In the genomic region with DNA sequence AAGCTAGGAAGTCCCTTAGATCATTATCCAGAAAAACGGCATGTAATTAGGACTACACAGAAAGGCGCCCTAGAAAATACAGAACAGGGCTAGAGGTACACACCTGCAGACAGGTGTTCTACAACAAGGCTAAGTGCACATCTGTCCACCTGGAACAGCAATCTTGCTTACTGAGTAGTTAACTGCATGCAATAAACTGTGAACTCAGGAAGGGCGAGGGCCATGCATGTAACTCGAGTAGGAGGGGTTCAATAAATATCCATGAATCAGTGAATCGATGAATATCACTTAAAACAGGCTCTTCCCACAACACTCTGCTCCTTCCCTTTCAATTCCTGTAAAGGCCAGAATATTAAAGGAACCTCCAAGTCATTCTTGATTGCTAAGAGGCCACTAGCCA, we compare ENCODE assay signal across 14 cellular contexts. TPM values are rescaled to one million over a fixed set of nuclear protein-coding genes. Genes with fewer than 3 reads are reported as not detected.
A peak's percentile ranks its signal among the peaks of the same experiment; 100 is the strongest.
DNase-seq lines count a peak whose midpoint lies in the region; ATAC-seq and TF ChIP-seq lines count a peak whose summit lies in the region.
"Had no signal": no experiment of that assay in that cellular context is flagged by ENCODE, and none has a peak within 500 bp of the region (broad histone marks: within the 10 kb centered on the region; RNA-seq: fewer than 3 reads in every experiment).

No MANE protein-coding gene starts in this region.

- CTCF ChIA-PET in IMR-90 (lab: Yijun Ruan, JAX), result interaction anchor here (1.2 kb wide), 1 partner anchor 22 kb away, joined by 4 read pairs; the partner anchor contains the start of gene FAM171A1

- H3K4me3 ChIP-seq in IMR-90 (ENCODE audit: insufficient read depth, low read depth, low read length), result no peak overlapping the region
- H3K4me3 ChIP-seq in lower lobe of right lung, result peak overlapping the region; percentile 24
- H3K4me3 ChIP-seq in spleen, result peak overlapping the region in 5 of 8 donors; percentile 2 to 53 (median 25)
- H3K4me3 ChIP-seq: lung, thyroid gland had no signal

- no peak overlapping the region for H3K9ac ChIP-seq in IMR-90 (ENCODE audit: low read depth, low read length)

- no peak for TF ChIP-seq CTCF in IMR-90 (conservative IDR thresholded peaks at IDR 0.05; ENCODE audit: low read depth, low read length)
- no peak for TF ChIP-seq CTCF in lower lobe of right lung (IDR thresholded peaks at IDR 0.05)
- no peak for TF ChIP-seq CTCF in spleen (IDR thresholded peaks at IDR 0.05 in 8 of 11, conservative IDR thresholded peaks at IDR 0.05 in 3 of 11)

- peak overlapping the region; percentile 77 for H3K4me2 ChIP-seq in IMR-90 (ENCODE audit: low read depth, low read length)

- in situ Hi-C loops in IMR-90 (cut with MboI; ENCODE audit: low sequenced_read_pairs), result no loop called here

- peaks cover 3% of the 10 kb centered on the region for H3K9me1 ChIP-seq in IMR-90 (ENCODE audit: insufficient read depth, low read length)

- H4K91ac ChIP-seq in IMR-90 (ENCODE audit: insufficient read depth, low read depth, low read length), result no peak overlapping the region

- POLR2A ChIA-PET in IMR-90 (lab: Charles Lee; ENCODE audit: unreplicated experiment), result no interaction called here

- H2AK9ac ChIP-seq in IMR-90 (replicated peaks; ENCODE audit: low read depth, low read length, poor library complexity), result no peak overlapping the region

- 0 out of 2 replicates have a peak, but pooled peaks cover 2% of the 10 kb centered on the region for H3K27me3 ChIP-seq in IMR-90 (ENCODE audit: control insufficient read depth, insufficient read depth, low read length)
- no peaks in the 10 kb centered on the region for H3K27me3 ChIP-seq in lower lobe of right lung (ENCODE audit: low read depth)
- peaks cover 0 to 5% (median 0%) of the 10 kb centered on the region in 7 donors for H3K27me3 ChIP-seq in spleen (replicated peaks in 1 of 7)
- H3K27me3 ChIP-seq: brain microvascular endothelial cell, thyroid gland had no signal

- H3K23ac ChIP-seq in IMR-90 (ENCODE audit: low read depth, low read length), result no peak overlapping the region

- no peak for TF ChIP-seq POLR2A in IMR-90 (IDR thresholded peaks at IDR 0.05; ENCODE audit: low read depth, low read length)
- no peak for TF ChIP-seq POLR2A in spleen (IDR thresholded peaks at IDR 0.05)

- H3K27ac ChIP-seq in IMR-90 (ENCODE audit: insufficient read depth, low read length), result no peak overlapping the region
- H3K27ac ChIP-seq in caudate nucleus (ENCODE audit: low read depth, low read length), result peak overlapping the region; percentile 31
- H3K27ac ChIP-seq in lower lobe of right lung, result no peak overlapping the region
- peak overlapping the region in 2 of 8 donors; percentile 0 to 33 for H3K27ac ChIP-seq in spleen
- H3K27ac ChIP-seq: brain microvascular endothelial cell, C4-2B, neutrophil, thyroid gland had no signal

- no peaks in the 10 kb centered on the region for H3K36me3 ChIP-seq in IMR-90 (ENCODE audit: control insufficient read depth, insufficient read depth, low read length)
- H3K36me3 ChIP-seq in lower lobe of right lung, result no peaks in the 10 kb centered on the region
- no peaks in the 10 kb centered on the region for H3K36me3 ChIP-seq in spleen
- H3K36me3 ChIP-seq: brain microvascular endothelial cell, neutrophil, thyroid gland had no signal

- TF ChIP-seq RAD21 in IMR-90 (IDR thresholded peaks at IDR 0.05; ENCODE audit: low read length), result no peak

- H4K20me1 ChIP-seq in IMR-90 (ENCODE audit: insufficient read depth, low read length), result peaks cover 18% of the 10 kb centered on the region; the same call in 1 of the 2 replicates

- intact Hi-C loops in IMR-90 (cut with micrococcal nuclease) (no loop called here), lower lobe of right lung (cut with DNase I) (no loop called here), spleen (cut with DNase I; ENCODE audit: low total_unique reads) (no loop called here)

- no peak overlapping the region for H3K56ac ChIP-seq in IMR-90 (ENCODE audit: extremely low read depth, insufficient read depth, low read length)

- H3K4ac ChIP-seq in IMR-90 (ENCODE audit: low read depth, low read length), result no peak overlapping the region

- H2BK20ac ChIP-seq in IMR-90 (ENCODE audit: low read depth, low read length), result no peak overlapping the region

- H3K4me1 ChIP-seq in IMR-90 (ENCODE audit: control insufficient read depth, insufficient read depth, low read length) (peaks cover 1% of the 10 kb centered on the region; the same call in 1 of the 2 replicates), lower lobe of right lung (peaks cover 11% of the 10 kb centered on the region), spleen (peaks cover 0 to 9% (median 6%) of the 10 kb centered on the region in 6 donors)

- H2BK120ac ChIP-seq in IMR-90 (ENCODE audit: low read depth, low read length), result no peak overlapping the region

- no peak overlapping the region for H4K5ac ChIP-seq in IMR-90 (ENCODE audit: low read depth, low read length)

- DNase-seq in IMR-90, result no peak
- no peak for DNase-seq in caudate nucleus (lab: John Stamatoyannopoulos, UW)
- DNase-seq in lower lobe of right lung, result no peak
- DNase-seq in spleen, result no peak
- no peak for DNase-seq in kidney tubule cell (ENCODE audit: low spot score)
- DNase-seq: brain microvascular endothelial cell, NCI-H2171, thyroid gland had no signal

- dilution Hi-C loops in IMR-90 (cut with HindIII; ENCODE audit: low sequenced_read_pairs, unreplicated experiment), result no loop called here

- ATAC-seq in IMR-90 (ENCODE audit: low read depth) (no peak), lower lobe of right lung (no peak), HG03139 (IDR thresholded peaks at IDR 0.05; ENCODE audit: unreplicated experiment) (no peak), GM21423 (IDR thresholded peaks at IDR 0.05; ENCODE audit: unreplicated experiment) (no peak)
- ATAC-seq: SK-N-SH treated with all-trans-retinoic acid at 6 μM for 48 hours had no signal

- no TSS peak for BruUV-seq in IMR-90 (replicated peaks; lab: Mats Ljungman, UMichigan)

- no peak overlapping the region for H2BK5ac ChIP-seq in IMR-90 (ENCODE audit: low read depth, low read length, poor library complexity, severe bottlenecking)

- no peak overlapping the region for H2AFZ ChIP-seq in IMR-90 (replicated peaks; ENCODE audit: low read length, poor library complexity)

- peaks cover 15 to 50% of the 10 kb centered on the region in 2 experiments; a peak in 2 of 4 replicates for H3K79me1 ChIP-seq in IMR-90 (ENCODE audit: low read depth in 1 of 2, low read length in 2 of 2)

- no peak overlapping the region for H2BK15ac ChIP-seq in IMR-90 (ENCODE audit: low read depth, low read length)

- no peaks in the 10 kb centered on the region for H3K9me3 ChIP-seq in IMR-90 (ENCODE audit: control insufficient read depth, insufficient read depth, low read length)
- H3K9me3 ChIP-seq in lower lobe of right lung, result no peaks in the 10 kb centered on the region
- no peaks in the 10 kb centered on the region for H3K9me3 ChIP-seq in spleen
- H3K9me3 ChIP-seq: neutrophil, thyroid gland had no signal

- no peak overlapping the region for H3K14ac ChIP-seq in IMR-90 (replicated peaks; ENCODE audit: low read depth, low read length)

- no peak overlapping the region for H4K8ac ChIP-seq in IMR-90 (ENCODE audit: low read depth in 2 of 2, low read length in 2 of 2)

- 83% methylated on average over 1 of the region's 5 CpGs; no CpG with 5 or more reads in 1 of the 2 experiments for WGBS in IMR-90 (ENCODE audit: extremely low coverage in 2 of 2, insufficient read length in 1 of 2), 2 experiments
- 53 to 69% (median 66%) methylated on average over 5 of the region's 5 CpGs for WGBS in spleen, 5 donors

- no peak overlapping the region for H2AK5ac ChIP-seq in IMR-90 (ENCODE audit: low read depth, low read length)

- no peak overlapping the region for H3K18ac ChIP-seq in IMR-90 (ENCODE audit: low read depth, low read length)

TF ChIP-seq in IMR-90, 13 proteins besides CTCF, POLR2A, EP300 and RAD21:
- TF ChIP-seq MXI1 (IDR thresholded peaks at IDR 0.05; ENCODE audit: borderline replicate concordance, low read depth, low read length) (no peak), MAFK (IDR thresholded peaks at IDR 0.05; ENCODE audit: low read depth, low read length) (no peak), BHLHE40 (IDR thresholded peaks at IDR 0.05; ENCODE audit: low read depth, low read length) (no peak), SMC3 (IDR thresholded peaks at IDR 0.05; ENCODE audit: low read depth, low read length) (no peak), RCOR1 (IDR thresholded peaks at IDR 0.05; ENCODE audit: insufficient replicate concordance, low read length) (no peak), MAZ (IDR thresholded peaks at IDR 0.05; ENCODE audit: borderline replicate concordance, low read depth, low read length) (no peak), CHD1 (IDR thresholded peaks at IDR 0.05; ENCODE audit: low read depth, low read length) (no peak), NFE2L2 (IDR thresholded peaks at IDR 0.05; ENCODE audit: low read depth, low read length) (no peak), RFX5 (IDR thresholded peaks at IDR 0.05; ENCODE audit: low read depth, low read length) (no peak), CEBPB (IDR thresholded peaks at IDR 0.05; ENCODE audit: low read depth, low read length) (no peak), FOS (IDR thresholded peaks at IDR 0.05; ENCODE audit: low read depth, low read length) (no peak)
- TF ChIP-seq, protein P1, sequence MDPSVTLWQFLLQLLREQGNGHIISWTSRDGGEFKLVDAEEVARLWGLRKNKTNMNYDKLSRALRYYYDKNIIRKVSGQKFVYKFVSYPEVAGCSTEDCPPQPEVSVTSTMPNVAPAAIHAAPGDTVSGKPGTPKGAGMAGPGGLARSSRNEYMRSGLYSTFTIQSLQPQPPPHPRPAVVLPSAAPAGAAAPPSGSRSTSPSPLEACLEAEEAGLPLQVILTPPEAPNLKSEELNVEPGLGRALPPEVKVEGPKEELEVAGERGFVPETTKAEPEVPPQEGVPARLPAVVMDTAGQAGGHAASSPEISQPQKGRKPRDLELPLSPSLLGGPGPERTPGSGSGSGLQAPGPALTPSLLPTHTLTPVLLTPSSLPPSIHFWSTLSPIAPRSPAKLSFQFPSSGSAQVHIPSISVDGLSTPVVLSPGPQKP (IDR thresholded peaks at IDR 0.05; ENCODE audit: borderline replicate concordance, low read depth, low read length), result no peak
- TF ChIP-seq, protein P2, sequence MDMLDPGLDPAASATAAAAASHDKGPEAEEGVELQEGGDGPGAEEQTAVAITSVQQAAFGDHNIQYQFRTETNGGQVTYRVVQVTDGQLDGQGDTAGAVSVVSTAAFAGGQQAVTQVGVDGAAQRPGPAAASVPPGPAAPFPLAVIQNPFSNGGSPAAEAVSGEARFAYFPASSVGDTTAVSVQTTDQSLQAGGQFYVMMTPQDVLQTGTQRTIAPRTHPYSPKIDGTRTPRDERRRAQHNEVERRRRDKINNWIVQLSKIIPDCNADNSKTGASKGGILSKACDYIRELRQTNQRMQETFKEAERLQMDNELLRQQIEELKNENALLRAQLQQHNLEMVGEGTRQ (IDR thresholded peaks at IDR 0.05; ENCODE audit: low read depth, low read length), result no peak

RNA-seq across cellular contexts. Expression of gene FAM171A1, which starts 22.0 kb away (rescaled TPM):
- 20.3 and 26.1 TPM in 2 replicates for total RNA-seq in IMR-90 (2012; rRNA removed)
- 28.1 and 30.6 TPM in 2 replicates for polyA plus RNA-seq in IMR-90 (2012; rRNA removed)
- 25.0 and 34.3 TPM in 2 replicates for polyA plus RNA-seq in IMR-90 (2012; cell fraction: cytosol; rRNA removed)
- polyA plus RNA-seq in IMR-90 (2012; cell fraction: nucleus; rRNA removed; ENCODE audit: low replicate concordance), result 13.1 and 16.1 TPM in 2 replicates
- total RNA-seq in lower lobe of right lung, result 14.0 TPM
- total RNA-seq in spleen, result 10 to 100 TPM; 16.0 to 34.0 (median 23.7) TPM
- polyA plus RNA-seq in spleen, result 1 to 10 TPM; 3.5 to 9.1 (median 4.0) TPM
